Comparison of ENCODE assay signal across 28 cellular contexts in genomic region chr20:5864428-5864827, GRCh38. TPM values are rescaled to one million over a fixed set of nuclear protein-coding genes. Genes with fewer than 3 reads are reported as not detected.
A peak's percentile ranks its signal among the peaks of the same experiment; 100 is the strongest.
DNase-seq lines count a peak whose midpoint lies in the region; ATAC-seq and TF ChIP-seq lines count a peak whose summit lies in the region.
"Had no signal": no experiment of that assay in that cellular context is flagged by ENCODE, and none has a peak within 500 bp of the region (broad histone marks: within the 10 kb centered on the region; RNA-seq: fewer than 3 reads in every experiment).

No MANE protein-coding gene starts in this region.

- H3K4me2 ChIP-seq in neuronal stem cell (ENCODE audit: insufficient read depth, low read length, poor library complexity, severe bottlenecking): no peak overlapping the region
- H3K4me2 ChIP-seq: PC-9 had no signal

- peaks cover 0 to 2% of the 10 kb centered on the region in 2 donors for H3K36me3 ChIP-seq in neuronal stem cell (replicated peaks in 1 of 2; ENCODE audit: control insufficient read depth in 2 of 2, insufficient read depth in 2 of 2, low read length in 2 of 2)
- H3K36me3 ChIP-seq: brain microvascular endothelial cell, esophagus squamous epithelium, upper lobe of right lung had no signal

- no peak overlapping the region for H4K91ac ChIP-seq in neuronal stem cell (ENCODE audit: low read depth, low read length, poor library complexity)

- H2AFZ ChIP-seq in neuronal stem cell (ENCODE audit: low read length): no peak overlapping the region
- H2AFZ ChIP-seq: PC-9 had no signal

- H3K79me1 ChIP-seq in neuronal stem cell (ENCODE audit: low read depth, low read length): no peaks in the 10 kb centered on the region

- no peak overlapping the region for H2BK15ac ChIP-seq in neuronal stem cell (ENCODE audit: low read length)

- H3K18ac ChIP-seq in neuronal stem cell (ENCODE audit: low read length): peak overlapping the region; percentile 5

- H3K9me3 Mint-ChIP-seq in brain: no peaks in the 10 kb centered on the region
- H3K9me3 Mint-ChIP-seq: activated naive CD8-positive, alpha-beta T cell treated with anti-CD3 and anti-CD28 coated beads, Interleukin-2, amount 50 U/mL, for 24 hours; effector memory CD8-positive, alpha-beta T cell; T-cell had no signal

- no peak overlapping the region for H3K4ac ChIP-seq in neuronal stem cell (ENCODE audit: low read length)

- no peaks in the 10 kb centered on the region for H3K4me1 ChIP-seq in neuronal stem cell (ENCODE audit: control insufficient read depth in 2 of 2, insufficient read depth in 1 of 2, low read depth in 1 of 2, low read length in 2 of 2)
- H3K4me1 ChIP-seq: upper lobe of right lung had no signal

- H2BK12ac ChIP-seq in neuronal stem cell (ENCODE audit: low read length): no peak overlapping the region

- H4K8ac ChIP-seq in neuronal stem cell (ENCODE audit: low read depth, low read length): no peak overlapping the region

- no peak overlapping the region for H2BK5ac ChIP-seq in neuronal stem cell (ENCODE audit: low read length)

- H3K9me3 ChIP-seq in neuronal stem cell (replicated peaks in 1 of 2; ENCODE audit: control insufficient read depth in 2 of 2, insufficient read depth in 1 of 2, low read depth in 1 of 2, low read length in 2 of 2): peaks cover 0 to 2% of the 10 kb centered on the region in 2 donors
- H3K9me3 ChIP-seq: esophagus squamous epithelium, upper lobe of right lung had no signal

- H3K4me3 ChIP-seq in neuronal stem cell (ENCODE audit: low read length in 2 of 2): peak overlapping the region in 1 of 2 donors; percentile 5
- H3K4me3 ChIP-seq: coronary artery, esophagus squamous epithelium, PC-9, skin epidermis, upper lobe of right lung had no signal

- H3K27ac Mint-ChIP-seq in brain: peak overlapping the region in 4 of 5 experiments; percentile 50 to 86 (median 74)
- H3K27ac Mint-ChIP-seq: activated CD8-positive, alpha-beta T cell treated with anti-CD3 and anti-CD28 coated beads, Interleukin-2, amount 10 ng/mL, durations not matched to agents 7 days and 5 days; activated naive CD8-positive, alpha-beta T cell treated with anti-CD3 and anti-CD28 coated beads, Interleukin-2, amount 50 U/mL, for 24 hours; T-cell had no signal

- ATAC-seq in GM21737 (IDR thresholded peaks at IDR 0.05; ENCODE audit: unreplicated experiment): no peak
- no peak for ATAC-seq in GM19328 (IDR thresholded peaks at IDR 0.05; ENCODE audit: unreplicated experiment)
- ATAC-seq in HG03457 (IDR thresholded peaks at IDR 0.05; ENCODE audit: unreplicated experiment): no peak
- ATAC-seq: activated CD8-positive, alpha-beta T cell treated with anti-CD3 and anti-CD28 coated beads, Interleukin-2, amount 10 ng/mL, durations not matched to agents 7 days and 5 days; activated naive CD8-positive, alpha-beta T cell treated with anti-CD3 and anti-CD28 coated beads, Interleukin-2, amount 50 U/mL, for 24 hours; effector memory CD8-positive, alpha-beta T cell; left ventricle myocardium superior; T-cell; upper lobe of right lung had no signal

- H3K14ac ChIP-seq in neuronal stem cell (ENCODE audit: low read length): no peak overlapping the region

- peaks cover 5% of the 10 kb centered on the region for H3K36me3 Mint-ChIP-seq in brain

- no peak for TF ChIP-seq CTCF in brain (conservative IDR thresholded peaks at IDR 0.05)

- no peak overlapping the region for H2AK5ac ChIP-seq in neuronal stem cell (ENCODE audit: low read depth, low read length)

- no peaks in the 10 kb centered on the region for H3K27me3 ChIP-seq in neuronal stem cell (ENCODE audit: control insufficient read depth in 3 of 3, insufficient read depth in 3 of 3, low read depth in 1 of 3, low read length in 3 of 3)
- H3K27me3 ChIP-seq: brain microvascular endothelial cell, esophagus squamous epithelium, upper lobe of right lung had no signal

- WGBS in neuronal stem cell (ENCODE audit: extremely low coverage in 2 of 2, insufficient read length in 2 of 2, insufficient replicate concordance in 1 of 2), 2 donors: no CpG with 5 or more reads among the region's 6 CpGs

- no peak overlapping the region for H3K27ac ChIP-seq in neuronal stem cell (replicated peaks; ENCODE audit: low read length)
- H3K27ac ChIP-seq: coronary artery, esophagus squamous epithelium, PC-9, upper lobe of right lung had no signal

- in situ Hi-C loops in G401 (cut with HindIII; ENCODE audit: low sequenced_read_pairs): no loop called here

- no peaks in the 10 kb centered on the region for H3K27me3 Mint-ChIP-seq in brain
- H3K27me3 Mint-ChIP-seq: activated naive CD8-positive, alpha-beta T cell treated with anti-CD3 and anti-CD28 coated beads, Interleukin-2, amount 50 U/mL, for 24 hours; effector memory CD8-positive, alpha-beta T cell; T-cell had no signal

- peak; percentile 99 for DNase-seq in G401 (ENCODE audit: low spot score)
- peak; percentile 14 for DNase-seq in NCI-H446 treated with DMSO at 0.1 percent for 48 hours (lab: John Stamatoyannopoulos, UW)
- no peak for DNase-seq in neuronal stem cell (ENCODE audit: low spot score)
- DNase-seq in NCI-H748 (lab: John Stamatoyannopoulos, UW; ENCODE audit: unreplicated experiment): no peak
- DNase-seq: activated CD4-positive, alpha-beta T cell treated with anti-CD3 and anti-CD28 coated beads for 1 hour; activated CD8-positive, alpha-beta T cell treated with anti-CD3 and anti-CD28 coated beads, Interleukin-2, amount 10 ng/mL, durations not matched to agents 7 days and 5 days; activated gamma-delta T cell; activated naive CD8-positive, alpha-beta T cell treated with anti-CD3 and anti-CD28 coated beads, Interleukin-2, amount 50 U/mL, for 24 hours; DMS79; effector memory CD8-positive, alpha-beta T cell; esophagus squamous epithelium; left ventricle myocardium superior; NCI-H1092 treated with DMSO at 0.1 percent for 48 hours; NCI-H187 treated with DMSO at 0.1 percent for 48 hours; NCI-H2227 treated with DMSO at 0.1 percent for 48 hours; SIG-M5; stimulated activated CD4-positive, alpha-beta T cell treated with anti-CD3 and anti-CD28 coated beads, Interleukin-1b, Interleukin-23, amount 100 ng/mL, for 48 hours; T-cell; upper lobe of right lung had no signal

- H3K9ac ChIP-seq in neuronal stem cell (ENCODE audit: low read depth, low read length, poor library complexity): no peak overlapping the region

- H3K4me3 Mint-ChIP-seq in brain: no peak overlapping the region
- H3K4me3 Mint-ChIP-seq: activated CD8-positive, alpha-beta T cell treated with anti-CD3 and anti-CD28 coated beads, Interleukin-2, amount 10 ng/mL, durations not matched to agents 7 days and 5 days; activated naive CD8-positive, alpha-beta T cell treated with anti-CD3 and anti-CD28 coated beads, Interleukin-2, amount 50 U/mL, for 24 hours; effector memory CD8-positive, alpha-beta T cell; T-cell had no signal

- H3K4me1 Mint-ChIP-seq in brain: peaks cover 15% of the 10 kb centered on the region

- H3K23ac ChIP-seq in neuronal stem cell (ENCODE audit: low read depth, low read length, poor library complexity): no peak overlapping the region

- no peak overlapping the region for H2BK120ac ChIP-seq in neuronal stem cell (ENCODE audit: low read depth, low read length)

RNA-seq across cellular contexts. Expression of gene CHGB, which starts 46.9 kb away (rescaled TPM):
- total RNA-seq in G401 (2014; rRNA removed; shearing (Covaris generic)): 0.06 and 1.5 TPM in 2 replicates
- polyA plus RNA-seq in brain (ENCODE audit: insufficient read depth, low read depth, low replicate concordance): 68.4 TPM
- polyA plus RNA-seq in neuronal stem cell (2013, experiment 1 of 2): 0.47 TPM
- 0.35 TPM for polyA plus RNA-seq in neuronal stem cell (2013, experiment 2 of 2)
- total RNA-seq: activated CD8-positive, alpha-beta T cell treated with anti-CD3 and anti-CD28 coated beads, Interleukin-2, amount 10 ng/mL, durations not matched to agents 7 days and 5 days; PC-9; pulmonary artery endothelial cell; upper lobe of right lung had no signal

Comparison
In these comparisons a context has a peak if more than half of its experiments do, and no peak if none do; other contexts are left out.
1. DNase-seq: peak in G401 (single experiment) and NCI-H446 treated with DMSO at 0.1 percent for 48 hours (single experiment); none in neuronal stem cell (single experiment) and NCI-H748 (single experiment).